ENCODE assay signal across 9 cellular contexts in the genomic region with DNA sequence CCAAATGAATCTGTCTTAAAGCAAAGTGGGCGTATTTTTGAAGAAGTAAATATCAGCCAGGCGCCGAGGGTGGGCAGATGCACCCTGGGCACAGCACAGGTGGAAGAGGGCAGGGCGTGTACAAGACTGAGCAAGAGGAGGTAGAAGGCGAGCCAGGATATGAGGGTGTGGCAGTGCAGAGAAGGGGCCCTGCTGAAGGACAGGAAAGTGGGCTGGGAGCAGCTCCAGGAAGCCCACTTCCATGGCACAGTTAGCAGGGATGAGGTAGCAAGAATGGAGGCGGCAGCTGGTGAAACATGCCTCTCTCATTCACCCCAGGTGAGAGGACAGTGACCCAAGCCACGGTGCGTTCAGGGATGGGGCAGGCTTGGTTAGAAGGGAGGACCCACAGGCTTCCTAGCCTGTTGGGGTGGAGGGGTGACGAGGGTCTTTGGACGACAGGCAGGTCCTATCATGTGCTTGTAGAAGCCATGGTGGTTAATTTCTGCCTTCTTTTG.
A peak's percentile ranks its signal among the peaks of the same experiment; 100 is the strongest.
DNase-seq lines count a peak whose midpoint lies in the region; TF ChIP-seq lines count a peak whose summit lies in the region.
"Had no signal": no experiment of that assay in that cellular context is flagged by ENCODE, and none has a peak within 500 bp of the region (broad histone marks: within the 10 kb centered on the region; RNA-seq: fewer than 3 reads in every experiment).

No MANE protein-coding gene starts in this region.

- H3K27ac ChIP-seq in RWPE1 (peak overlapping the region; percentile 68), stomach smooth muscle (ENCODE audit: low read length) (peak overlapping the region; percentile 86)

- H3K4me3 ChIP-seq in stomach smooth muscle (ENCODE audit: low read length in 2 of 2), result no peak overlapping the region

- no peaks in the 10 kb centered on the region for H3K27me3 Mint-ChIP-seq in activated T-cell treated with anti-CD3 and anti-CD28 coated beads, Interleukin-2, amount 50 U/mL, for 24 hours

- TF ChIP-seq CTCF in RWPE1 (conservative IDR thresholded peaks at IDR 0.05; ENCODE audit: low read depth), result no peak

- CTCF ChIA-PET in RWPE1 (lab: Yijun Ruan, JAX), result interaction anchor here (0.5 to 1.2 kb wide), 2 partner anchors 89 to 161 kb away, joined by 3 to 7 read pairs; no protein-coding TSS in a partner anchor

- peak overlapping the region; percentile 21 for H3K4me3 Mint-ChIP-seq in activated T-cell treated with anti-CD3 and anti-CD28 coated beads, Interleukin-2, amount 50 U/mL, for 24 hours

- no peaks in the 10 kb centered on the region for H3K9me3 Mint-ChIP-seq in activated T-cell treated with anti-CD3 and anti-CD28 coated beads, Interleukin-2, amount 50 U/mL, for 24 hours

- peak overlapping the region in 1 of 2 donors; percentile 21 for H3K9ac ChIP-seq in stomach smooth muscle (ENCODE audit: low read length in 2 of 2)

- peaks cover 67% of the 10 kb centered on the region for H3K36me3 Mint-ChIP-seq in activated T-cell treated with anti-CD3 and anti-CD28 coated beads, Interleukin-2, amount 50 U/mL, for 24 hours (ENCODE audit: low read depth)

- peak; percentile 61 for DNase-seq in activated T-cell treated with anti-CD3 and anti-CD28 coated beads, Interleukin-2, amount 50 U/mL, for 24 hours
- no peak for DNase-seq in activated T-cell treated with anti-CD3 and anti-CD28 coated beads, Interleukin-2, amount 50 U/mL, for 1 hour
- DNase-seq in RWPE1 (ENCODE audit: low spot score) (no peak), germinal center (ENCODE audit: low spot score) (peak; percentile 34), ACHN (no peak), NCI-H510A treated with DMSO at 0.1 percent for 48 hours (lab: John Stamatoyannopoulos, UW) (no peak), C1 segment of cervical spinal cord (lab: John Stamatoyannopoulos, UW) (no peak)
- DNase-seq: NCI-H1694 treated with DMSO at 0.1 percent for 48 hours had no signal

- peaks cover 53% of the 10 kb centered on the region for H3K4me1 ChIP-seq in stomach smooth muscle (ENCODE audit: control insufficient read depth, insufficient read depth, low read length)

- POLR2A ChIA-PET in RWPE1 (lab: Yijun Ruan, JAX; ENCODE audit: low non-redundant PET), result interaction anchor here (0.5 kb wide), 1 partner anchor 23 kb away, joined by 3 read pairs; no protein-coding TSS in a partner anchor

- peaks cover 94% of the 10 kb centered on the region for H3K4me1 Mint-ChIP-seq in activated T-cell treated with anti-CD3 and anti-CD28 coated beads, Interleukin-2, amount 50 U/mL, for 24 hours (ENCODE audit: low read depth)

- H3K27ac Mint-ChIP-seq in activated T-cell treated with anti-CD3 and anti-CD28 coated beads, Interleukin-2, amount 50 U/mL, for 24 hours, result peak overlapping the region; percentile 99

- in situ Hi-C loops in ACHN (cut with HindIII; ENCODE audit: low pct_ligation_motif_present, low pct_unique_long_range_greater_than_20kb, low sequenced_read_pairs), result no loop called here

- H3K27me3 ChIP-seq in stomach smooth muscle (ENCODE audit: control insufficient read depth in 1 of 2, insufficient read depth in 2 of 2, low read length in 2 of 2), result no peaks in the 10 kb centered on the region

- no peaks in the 10 kb centered on the region for H3K36me3 ChIP-seq in stomach smooth muscle (ENCODE audit: control insufficient read depth in 2 of 2, insufficient read depth in 2 of 2, low read length in 2 of 2)

- H3K9me3 ChIP-seq in stomach smooth muscle (ENCODE audit: control insufficient read depth in 2 of 2, low read length in 2 of 2), result no peaks in the 10 kb centered on the region

Comparison
In these comparisons a context has a peak if more than half of its experiments do, and no peak if none do; other contexts are left out.
1. DNase-seq: peak in activated T-cell treated with anti-CD3 and anti-CD28 coated beads, Interleukin-2, amount 50 U/mL, for 24 hours (single experiment) and germinal center (single experiment); none in activated T-cell treated with anti-CD3 and anti-CD28 coated beads, Interleukin-2, amount 50 U/mL, for 1 hour (single experiment), RWPE1 (single experiment), ACHN (single experiment), NCI-H510A treated with DMSO at 0.1 percent for 48 hours (single experiment) and C1 segment of cervical spinal cord (0 of 14).